ENCODE assay signal across 14 cellular contexts in genomic region chrX:39163585-39163984, GRCh38.
DNase-seq lines count a peak whose midpoint lies in the region; TF ChIP-seq lines count a peak whose summit lies in the region.
"Had no signal": no experiment of that assay in that cellular context is flagged by ENCODE, and none has a peak within 500 bp of the region (broad histone marks: within the 10 kb centered on the region; RNA-seq: fewer than 3 reads in every experiment).

No MANE protein-coding gene starts in this region.

- peak; percentile 60 for DNase-seq in activated CD4-positive, alpha-beta T cell treated with anti-CD3 and anti-CD28 coated beads for 48 hours
- DNase-seq in activated CD4-positive, alpha-beta T cell treated with anti-CD3 and anti-CD28 coated beads for 1 hour, result no peak
- peak; percentile 45 for DNase-seq in activated naive CD4-positive, alpha-beta T cell treated with anti-CD3 and anti-CD28 coated beads for 36 hours
- no peak for DNase-seq in activated naive CD4-positive, alpha-beta T cell (lab: John Stamatoyannopoulos, UW)
- DNase-seq in activated CD4-positive, alpha-beta memory T cell treated with anti-CD3 and anti-CD28 coated beads for 36 hours, result peak; percentile 70
- peak; percentile 10 to 18 for DNase-seq in erythroblast (lab: John Stamatoyannopoulos, UW)
- DNase-seq in dedifferentiated amniotic fluid mesenchymal stem cell (ENCODE audit: extremely low spot score), result no peak
- no peak for DNase-seq in dermis blood vessel endothelial cell
- DNase-seq: GOT3, IMR-90, Kasumi-1, NCI-H187 treated with DMSO at 0.1 percent for 48 hours, NCI-H446 treated with DMSO at 0.1 percent for 48 hours, NCI-H748 treated with DMSO at 0.1 percent for 48 hours had no signal

- no peaks in the 10 kb centered on the region for H3K9me3 Mint-ChIP-seq in activated naive CD4-positive, alpha-beta T cell treated with anti-CD3 and anti-CD28 coated beads for 36 hours
- H3K9me3 Mint-ChIP-seq in activated CD4-positive, alpha-beta memory T cell treated with anti-CD3 and anti-CD28 coated beads for 36 hours, result no peaks in the 10 kb centered on the region

- no peak for TF ChIP-seq POLR2A in erythroblast (IDR thresholded peaks at IDR 0.05; ENCODE audit: low read length)

- no peaks in the 10 kb centered on the region for H3K36me3 Mint-ChIP-seq in activated naive CD4-positive, alpha-beta T cell treated with anti-CD3 and anti-CD28 coated beads for 36 hours (ENCODE audit: low read depth)
- H3K36me3 Mint-ChIP-seq in activated CD4-positive, alpha-beta memory T cell treated with anti-CD3 and anti-CD28 coated beads for 36 hours, result no peaks in the 10 kb centered on the region

- H3K27ac Mint-ChIP-seq in activated naive CD4-positive, alpha-beta T cell treated with anti-CD3 and anti-CD28 coated beads for 36 hours, result peak overlapping the region; percentile 22
- no peak overlapping the region for H3K27ac Mint-ChIP-seq in activated CD4-positive, alpha-beta memory T cell treated with anti-CD3 and anti-CD28 coated beads for 36 hours

- H3K4me3 Mint-ChIP-seq in activated naive CD4-positive, alpha-beta T cell treated with anti-CD3 and anti-CD28 coated beads for 36 hours, result no peak overlapping the region
- no peak overlapping the region for H3K4me3 Mint-ChIP-seq in activated CD4-positive, alpha-beta memory T cell treated with anti-CD3 and anti-CD28 coated beads for 36 hours

- peaks cover 31% of the 10 kb centered on the region for H3K4me1 Mint-ChIP-seq in activated naive CD4-positive, alpha-beta T cell treated with anti-CD3 and anti-CD28 coated beads for 36 hours (ENCODE audit: low read depth)
- peaks cover 46% of the 10 kb centered on the region for H3K4me1 Mint-ChIP-seq in activated CD4-positive, alpha-beta memory T cell treated with anti-CD3 and anti-CD28 coated beads for 36 hours (ENCODE audit: low read depth)

- peaks cover 2% of the 10 kb centered on the region for H3K27me3 Mint-ChIP-seq in activated naive CD4-positive, alpha-beta T cell treated with anti-CD3 and anti-CD28 coated beads for 36 hours (ENCODE audit: low read depth)
- H3K27me3 Mint-ChIP-seq in activated CD4-positive, alpha-beta memory T cell treated with anti-CD3 and anti-CD28 coated beads for 36 hours, result no peaks in the 10 kb centered on the region

- intact Hi-C loops in activated naive CD4-positive, alpha-beta T cell treated with anti-CD3 and anti-CD28 coated beads for 36 hours (cut with micrococcal nuclease), result loop anchor here (5.0 kb wide), 2 partner anchors 34 to 284 kb away; no protein-coding TSS in a partner anchor
- intact Hi-C loops in activated CD4-positive, alpha-beta memory T cell treated with anti-CD3 and anti-CD28 coated beads for 36 hours (cut with micrococcal nuclease), result loop anchor here (1.0 to 10.0 kb wide), 5 partner anchors 33 to 277 kb away; no protein-coding TSS in a partner anchor

- POLR2A ChIA-PET in activated CD4-positive, alpha-beta memory T cell treated with anti-CD3 and anti-CD28 coated beads for 36 hours (lab: Charles Lee), result interaction anchor here (1.0 to 1.3 kb wide), 6 partner anchors 10 to 147 kb away, joined by 3 to 5 read pairs (median 3); no protein-coding TSS in a partner anchor

- CTCF ChIA-PET in activated naive CD4-positive, alpha-beta T cell treated with anti-CD3 and anti-CD28 coated beads for 36 hours (lab: Charles Lee), result interaction anchor here (0.8 to 1.6 kb wide), 4 partner anchors 11 to 38 kb away, joined by 4 to 9 read pairs (median 4); no protein-coding TSS in a partner anchor
- CTCF ChIA-PET in activated CD4-positive, alpha-beta memory T cell treated with anti-CD3 and anti-CD28 coated beads for 36 hours (lab: Charles Lee), result interaction anchor here (0.7 to 2.8 kb wide), 11 partner anchors 9 to 395 kb away, joined by 3 to 14 read pairs (median 4); no protein-coding TSS in a partner anchor

Comparison
In these comparisons a context has a peak if more than half of its experiments do, and no peak if none do; other contexts are left out.
1. DNase-seq: peak in activated CD4-positive, alpha-beta T cell treated with anti-CD3 and anti-CD28 coated beads for 48 hours (single experiment), activated naive CD4-positive, alpha-beta T cell treated with anti-CD3 and anti-CD28 coated beads for 36 hours (single experiment), activated CD4-positive, alpha-beta memory T cell treated with anti-CD3 and anti-CD28 coated beads for 36 hours (single experiment) and erythroblast (2 of 2); none in activated CD4-positive, alpha-beta T cell treated with anti-CD3 and anti-CD28 coated beads for 1 hour (single experiment), activated naive CD4-positive, alpha-beta T cell (0 of 4), dedifferentiated amniotic fluid mesenchymal stem cell (single experiment) and dermis blood vessel endothelial cell (single experiment).